In genomic region chr6:17706580-17707370, GRCh38 we compare ENCODE assay signal across 1 cellular context.
A peak's percentile ranks its signal among the peaks of the same experiment; 100 is the strongest.
TF ChIP-seq lines count a peak whose summit lies in the region.

TSS of gene NUP153 (minus strand) at chr6:17706925. CDS start at chr6:17706387, 538 bp downstream.

TF ChIP-seq in HEK293, 187 proteins besides CTCF, POLR2A, EP300 and RAD21 (continued from another document and continues in another):
- TF ChIP-seq, protein P1, sequence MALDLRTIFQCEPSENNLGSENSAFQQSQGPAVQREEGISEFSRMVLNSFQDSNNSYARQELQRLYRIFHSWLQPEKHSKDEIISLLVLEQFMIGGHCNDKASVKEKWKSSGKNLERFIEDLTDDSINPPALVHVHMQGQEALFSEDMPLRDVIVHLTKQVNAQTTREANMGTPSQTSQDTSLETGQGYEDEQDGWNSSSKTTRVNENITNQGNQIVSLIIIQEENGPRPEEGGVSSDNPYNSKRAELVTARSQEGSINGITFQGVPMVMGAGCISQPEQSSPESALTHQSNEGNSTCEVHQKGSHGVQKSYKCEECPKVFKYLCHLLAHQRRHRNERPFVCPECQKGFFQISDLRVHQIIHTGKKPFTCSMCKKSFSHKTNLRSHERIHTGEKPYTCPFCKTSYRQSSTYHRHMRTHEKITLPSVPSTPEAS (tag by site-specific recombination; IDR thresholded peaks at IDR 0.05) = no peak
- TF ChIP-seq ZNF621 (tag by site-specific recombination; IDR thresholded peaks at IDR 0.05) (no peak), ZNF211 (tag by site-specific recombination; IDR thresholded peaks at IDR 0.05; ENCODE audit: low read depth) (no peak), ZBTB7A (tag by site-specific recombination; IDR thresholded peaks at IDR 0.05; ENCODE audit: low read depth) (no peak), ZNF274 (IDR thresholded peaks at IDR 0.05; ENCODE audit: low read length) (no peak), ZNF274 (tag by site-specific recombination; IDR thresholded peaks at IDR 0.05; ENCODE audit: borderline replicate concordance) (no peak), ZNF174 (tag by site-specific recombination; IDR thresholded peaks at IDR 0.05) (no peak), BCL11A (tag by site-specific recombination; IDR thresholded peaks at IDR 0.05; ENCODE audit: low read depth) (no peak), ZNF2 (tag by site-specific recombination; IDR thresholded peaks at IDR 0.05) (peak; percentile 63; the same call in 1 of the 2 replicates), ZNF76 (tag by site-specific recombination; IDR thresholded peaks at IDR 0.05; ENCODE audit: borderline replicate concordance, low read depth) (peak; percentile 96), PRDM2 (tag by site-specific recombination; IDR thresholded peaks at IDR 0.05; ENCODE audit: borderline replicate concordance) (no peak), ZNF391 (tag by site-specific recombination; IDR thresholded peaks at IDR 0.05; ENCODE audit: borderline replicate concordance, low read depth) (peak; percentile 71; the same call in 1 of the 2 replicates), ZNF777 (tag by site-specific recombination; IDR thresholded peaks at IDR 0.05; ENCODE audit: borderline replicate concordance) (no peak), ZBTB1 (tag by site-specific recombination; IDR thresholded peaks at IDR 0.05) (no peak), MZF1 (tag by site-specific recombination; IDR thresholded peaks at IDR 0.05; ENCODE audit: borderline replicate concordance) (no peak), ZNF707 (tag by site-specific recombination; IDR thresholded peaks at IDR 0.05) (no peak), ZNF660 (tag by site-specific recombination; IDR thresholded peaks at IDR 0.05) (peak; percentile 56), ZNF571 (tag by site-specific recombination; IDR thresholded peaks at IDR 0.05) (no peak), OVOL3 (tag by site-specific recombination; IDR thresholded peaks at IDR 0.05) (no peak; the same call in 1 of the 2 replicates), ZNF155 (tag by site-specific recombination; IDR thresholded peaks at IDR 0.05) (no peak), SETDB1 (IDR thresholded peaks at IDR 0.05; ENCODE audit: insufficient read length, low read length) (no peak), ZNF664 (tag by site-specific recombination; IDR thresholded peaks at IDR 0.05) (no peak), ZNF837 (tag by site-specific recombination; IDR thresholded peaks at IDR 0.05) (no peak), ZNF146 (tag by site-specific recombination; IDR thresholded peaks at IDR 0.05) (0 out of 2 replicates have a peak, but pooled peaks have one; percentile 30), PRDM4 (tag by site-specific recombination; IDR thresholded peaks at IDR 0.05) (no peak), ZNF266 (tag by site-specific recombination; IDR thresholded peaks at IDR 0.05; ENCODE audit: low read depth) (no peak), ZBTB48 (tag by site-specific recombination; IDR thresholded peaks at IDR 0.05) (0 out of 2 replicates have a peak, but pooled peaks have one; percentile 16), ZNF202 (tag by site-specific recombination; IDR thresholded peaks at IDR 0.05; ENCODE audit: borderline replicate concordance) (no peak)
- TF ChIP-seq, protein P2, sequence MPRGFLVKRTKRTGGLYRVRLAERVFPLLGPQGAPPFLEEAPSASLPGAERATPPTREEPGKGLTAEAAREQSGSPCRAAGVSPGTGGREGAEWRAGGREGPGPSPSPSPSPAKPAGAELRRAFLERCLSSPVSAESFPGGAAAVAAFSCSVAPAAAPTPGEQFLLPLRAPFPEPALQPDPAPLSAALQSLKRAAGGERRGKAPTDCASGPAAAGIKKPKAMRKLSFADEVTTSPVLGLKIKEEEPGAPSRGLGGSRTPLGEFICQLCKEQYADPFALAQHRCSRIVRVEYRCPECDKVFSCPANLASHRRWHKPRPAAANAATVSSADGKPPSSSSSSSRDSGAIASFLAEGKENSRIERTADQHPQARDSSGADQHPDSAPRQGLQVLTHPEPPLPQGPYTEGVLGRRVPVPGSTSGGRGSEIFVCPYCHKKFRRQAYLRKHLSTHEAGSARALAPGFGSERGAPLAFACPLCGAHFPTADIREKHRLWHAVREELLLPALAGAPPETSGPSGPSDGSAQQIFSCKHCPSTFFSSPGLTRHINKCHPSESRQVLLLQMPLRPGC (tag by site-specific recombination; IDR thresholded peaks at IDR 0.05) = 0 out of 2 replicates have a peak, but pooled peaks have one; percentile 62
- TF ChIP-seq, protein P3, sequence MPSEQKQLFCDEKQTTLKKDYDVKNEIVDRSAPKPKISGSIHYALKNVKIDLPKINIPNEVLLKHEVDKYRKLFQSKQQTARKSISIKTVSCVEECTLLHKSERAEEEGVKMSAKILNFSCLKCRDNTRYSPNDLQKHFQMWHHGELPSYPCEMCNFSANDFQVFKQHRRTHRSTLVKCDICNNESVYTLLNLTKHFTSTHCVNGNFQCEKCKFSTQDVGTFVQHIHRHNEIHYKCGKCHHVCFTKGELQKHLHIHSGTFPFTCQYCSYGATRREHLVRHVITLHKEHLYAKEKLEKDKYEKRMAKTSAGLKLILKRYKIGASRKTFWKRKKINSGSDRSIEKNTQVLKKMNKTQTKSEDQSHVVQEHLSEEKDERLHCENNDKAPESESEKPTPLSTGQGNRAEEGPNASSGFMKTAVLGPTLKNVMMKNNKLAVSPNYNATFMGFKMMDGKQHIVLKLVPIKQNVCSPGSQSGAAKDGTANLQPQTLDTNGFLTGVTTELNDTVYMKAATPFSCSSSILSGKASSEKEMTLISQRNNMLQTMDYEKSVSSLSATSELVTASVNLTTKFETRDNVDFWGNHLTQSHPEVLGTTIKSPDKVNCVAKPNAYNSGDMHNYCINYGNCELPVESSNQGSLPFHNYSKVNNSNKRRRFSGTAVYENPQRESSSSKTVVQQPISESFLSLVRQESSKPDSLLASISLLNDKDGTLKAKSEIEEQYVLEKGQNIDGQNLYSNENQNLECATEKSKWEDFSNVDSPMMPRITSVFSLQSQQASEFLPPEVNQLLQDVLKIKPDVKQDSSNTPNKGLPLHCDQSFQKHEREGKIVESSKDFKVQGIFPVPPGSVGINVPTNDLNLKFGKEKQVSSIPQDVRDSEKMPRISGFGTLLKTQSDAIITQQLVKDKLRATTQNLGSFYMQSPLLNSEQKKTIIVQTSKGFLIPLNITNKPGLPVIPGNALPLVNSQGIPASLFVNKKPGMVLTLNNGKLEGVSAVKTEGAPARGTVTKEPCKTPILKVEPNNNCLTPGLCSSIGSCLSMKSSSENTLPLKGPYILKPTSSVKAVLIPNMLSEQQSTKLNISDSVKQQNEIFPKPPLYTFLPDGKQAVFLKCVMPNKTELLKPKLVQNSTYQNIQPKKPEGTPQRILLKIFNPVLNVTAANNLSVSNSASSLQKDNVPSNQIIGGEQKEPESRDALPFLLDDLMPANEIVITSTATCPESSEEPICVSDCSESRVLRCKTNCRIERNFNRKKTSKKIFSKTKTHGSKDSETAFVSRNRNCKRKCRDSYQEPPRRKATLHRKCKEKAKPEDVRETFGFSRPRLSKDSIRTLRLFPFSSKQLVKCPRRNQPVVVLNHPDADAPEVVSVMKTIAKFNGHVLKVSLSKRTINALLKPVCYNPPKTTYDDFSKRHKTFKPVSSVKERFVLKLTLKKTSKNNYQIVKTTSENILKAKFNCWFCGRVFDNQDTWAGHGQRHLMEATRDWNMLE (tag by site-specific recombination; conservative IDR thresholded peaks at IDR 0.05; ENCODE audit: low read depth) = peak; percentile 57
- TF ChIP-seq, protein P4, sequence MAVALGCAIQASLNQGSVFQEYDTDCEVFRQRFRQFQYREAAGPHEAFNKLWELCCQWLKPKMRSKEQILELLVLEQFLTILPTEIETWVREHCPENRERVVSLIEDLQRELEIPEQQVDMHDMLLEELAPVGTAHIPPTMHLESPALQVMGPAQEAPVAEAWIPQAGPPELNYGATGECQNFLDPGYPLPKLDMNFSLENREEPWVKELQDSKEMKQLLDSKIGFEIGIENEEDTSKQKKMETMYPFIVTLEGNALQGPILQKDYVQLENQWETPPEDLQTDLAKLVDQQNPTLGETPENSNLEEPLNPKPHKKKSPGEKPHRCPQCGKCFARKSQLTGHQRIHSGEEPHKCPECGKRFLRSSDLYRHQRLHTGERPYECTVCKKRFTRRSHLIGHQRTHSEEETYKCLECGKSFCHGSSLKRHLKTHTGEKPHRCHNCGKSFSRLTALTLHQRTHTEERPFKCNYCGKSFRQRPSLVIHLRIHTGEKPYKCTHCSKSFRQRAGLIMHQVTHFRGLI (tag by site-specific recombination; IDR thresholded peaks at IDR 0.05) = no peak
- TF ChIP-seq, protein P5, sequence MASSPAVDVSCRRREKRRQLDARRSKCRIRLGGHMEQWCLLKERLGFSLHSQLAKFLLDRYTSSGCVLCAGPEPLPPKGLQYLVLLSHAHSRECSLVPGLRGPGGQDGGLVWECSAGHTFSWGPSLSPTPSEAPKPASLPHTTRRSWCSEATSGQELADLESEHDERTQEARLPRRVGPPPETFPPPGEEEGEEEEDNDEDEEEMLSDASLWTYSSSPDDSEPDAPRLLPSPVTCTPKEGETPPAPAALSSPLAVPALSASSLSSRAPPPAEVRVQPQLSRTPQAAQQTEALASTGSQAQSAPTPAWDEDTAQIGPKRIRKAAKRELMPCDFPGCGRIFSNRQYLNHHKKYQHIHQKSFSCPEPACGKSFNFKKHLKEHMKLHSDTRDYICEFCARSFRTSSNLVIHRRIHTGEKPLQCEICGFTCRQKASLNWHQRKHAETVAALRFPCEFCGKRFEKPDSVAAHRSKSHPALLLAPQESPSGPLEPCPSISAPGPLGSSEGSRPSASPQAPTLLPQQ (tag by site-specific recombination; IDR thresholded peaks at IDR 0.05) = peak; percentile 69; the same call in 1 of the 2 replicates
- TF ChIP-seq, protein P6, sequence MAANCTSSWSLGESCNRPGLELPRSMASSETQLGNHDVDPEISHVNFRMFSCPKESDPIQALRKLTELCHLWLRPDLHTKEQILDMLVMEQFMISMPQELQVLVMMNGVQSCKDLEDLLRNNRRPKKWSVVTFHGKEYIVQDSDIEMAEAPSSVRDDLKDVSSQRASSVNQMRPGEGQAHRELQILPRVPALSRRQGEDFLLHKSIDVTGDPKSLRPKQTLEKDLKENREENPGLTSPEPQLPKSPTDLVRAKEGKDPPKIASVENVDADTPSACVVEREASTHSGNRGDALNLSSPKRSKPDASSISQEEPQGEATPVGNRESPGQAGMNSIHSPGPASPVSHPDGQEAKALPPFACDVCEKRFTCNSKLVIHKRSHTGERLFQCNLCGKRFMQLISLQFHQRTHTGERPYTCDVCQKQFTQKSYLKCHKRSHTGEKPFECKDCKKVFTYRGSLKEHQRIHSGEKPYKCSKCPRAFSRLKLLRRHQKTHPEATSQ (tag by site-specific recombination; IDR thresholded peaks at IDR 0.05) = no peak
- TF ChIP-seq, protein P7, sequence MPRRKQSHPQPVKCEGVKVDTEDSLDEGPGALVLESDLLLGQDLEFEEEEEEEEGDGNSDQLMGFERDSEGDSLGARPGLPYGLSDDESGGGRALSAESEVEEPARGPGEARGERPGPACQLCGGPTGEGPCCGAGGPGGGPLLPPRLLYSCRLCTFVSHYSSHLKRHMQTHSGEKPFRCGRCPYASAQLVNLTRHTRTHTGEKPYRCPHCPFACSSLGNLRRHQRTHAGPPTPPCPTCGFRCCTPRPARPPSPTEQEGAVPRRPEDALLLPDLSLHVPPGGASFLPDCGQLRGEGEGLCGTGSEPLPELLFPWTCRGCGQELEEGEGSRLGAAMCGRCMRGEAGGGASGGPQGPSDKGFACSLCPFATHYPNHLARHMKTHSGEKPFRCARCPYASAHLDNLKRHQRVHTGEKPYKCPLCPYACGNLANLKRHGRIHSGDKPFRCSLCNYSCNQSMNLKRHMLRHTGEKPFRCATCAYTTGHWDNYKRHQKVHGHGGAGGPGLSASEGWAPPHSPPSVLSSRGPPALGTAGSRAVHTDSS (tag by site-specific recombination; IDR thresholded peaks at IDR 0.05) = no peak
